In genomic region chr9:19298601-19299000, GRCh38 we compare ENCODE assay signal across 19 cellular contexts.
"Had no signal": no experiment of that assay in that cellular context is flagged by ENCODE, and none has a peak within 500 bp of the region (broad histone marks: within the 10 kb centered on the region; RNA-seq: fewer than 3 reads in every experiment).

No MANE protein-coding gene starts in this region.

- H3K4me2 ChIP-seq: hepatocyte had no signal

- H3K4me1 ChIP-seq: body of pancreas, upper lobe of left lung had no signal

- H3K9me3 Mint-ChIP-seq: activated T-helper 17 cell treated with anti-CD3 and anti-CD28 coated beads, Interleukin-2, amount 50 U/mL, for 72 hours; memory B cell; naive B cell had no signal

- H2AFZ ChIP-seq: hepatocyte had no signal

- H3K27me3 ChIP-seq: body of pancreas, hepatocyte, upper lobe of left lung had no signal

- H3K4me3 ChIP-seq: body of pancreas, hepatocyte, upper lobe of left lung had no signal

- H3K27me3 Mint-ChIP-seq: activated naive CD8-positive, alpha-beta T cell; activated T-helper 17 cell treated with anti-CD3 and anti-CD28 coated beads, Interleukin-2, amount 50 U/mL, for 72 hours; memory B cell; naive B cell had no signal

- H3K4me3 Mint-ChIP-seq: activated naive CD8-positive, alpha-beta T cell; activated T-helper 17 cell treated with anti-CD3 and anti-CD28 coated beads, Interleukin-2, amount 50 U/mL, for 72 hours; memory B cell; naive B cell had no signal

- DNase-seq: activated T-cell treated with anti-CD3 and anti-CD28 coated beads, Interleukin-2, amount 50 U/mL, for 1 hour; body of pancreas; dermis blood vessel endothelial cell; effector CD8-positive, alpha-beta T cell; erythroblast; foreskin fibroblast; left ventricle myocardium superior; naive B cell; occipital lobe; stimulated activated CD4-positive, alpha-beta T cell treated with anti-CD3 and anti-CD28 coated beads, Interleukin-12 subunit alpha, Interleukin-12 subunit beta, amount 100 ng/mL, for 4 hours; stimulated activated CD4-positive, alpha-beta T cell treated with anti-CD3 and anti-CD28 coated beads, Interleukin-4, amount 100 ng/mL, for 4 hours; stimulated activated naive CD8-positive, alpha-beta T cell treated with anti-CD3 and anti-CD28 coated beads, Interleukin-15, Interleukin-2, amounts not matched to agents 100 U/mL and 50 U/mL, for 24 hours; T-helper 1 cell; T-helper 9 cell; upper lobe of left lung had no signal

- H3K27ac Mint-ChIP-seq: activated naive CD8-positive, alpha-beta T cell; activated T-helper 17 cell treated with anti-CD3 and anti-CD28 coated beads, Interleukin-2, amount 50 U/mL, for 72 hours; memory B cell; naive B cell had no signal

- H3K4me1 Mint-ChIP-seq: memory B cell, naive B cell had no signal

- H3K9me3 ChIP-seq: body of pancreas, upper lobe of left lung had no signal

- H3K27ac ChIP-seq: body of pancreas, hepatocyte, upper lobe of left lung had no signal

- ATAC-seq: activated T-helper 17 cell treated with anti-CD3 and anti-CD28 coated beads, Interleukin-2, amount 50 U/mL, for 72 hours; body of pancreas; left ventricle myocardium superior; stimulated activated naive CD8-positive, alpha-beta T cell treated with anti-CD3 and anti-CD28 coated beads, Interleukin-15, Interleukin-2, amounts not matched to agents 100 U/mL and 50 U/mL, for 24 hours had no signal
